8 cellular contexts compared by ENCODE assay signal in genomic region chr16:5097470-5098220, GRCh38. TPM values are rescaled to one million over a fixed set of nuclear protein-coding genes. Genes with fewer than 3 reads are reported as not detected.
DNase-seq lines count a peak whose midpoint lies in the region; ATAC-seq and TF ChIP-seq lines count a peak whose summit lies in the region.
"Not testable (repeated sequence)": the region's sequence is repeated elsewhere in the genome, so short reads cannot be mapped to it uniquely, and the experiment has no call there.

A gene with protein sequence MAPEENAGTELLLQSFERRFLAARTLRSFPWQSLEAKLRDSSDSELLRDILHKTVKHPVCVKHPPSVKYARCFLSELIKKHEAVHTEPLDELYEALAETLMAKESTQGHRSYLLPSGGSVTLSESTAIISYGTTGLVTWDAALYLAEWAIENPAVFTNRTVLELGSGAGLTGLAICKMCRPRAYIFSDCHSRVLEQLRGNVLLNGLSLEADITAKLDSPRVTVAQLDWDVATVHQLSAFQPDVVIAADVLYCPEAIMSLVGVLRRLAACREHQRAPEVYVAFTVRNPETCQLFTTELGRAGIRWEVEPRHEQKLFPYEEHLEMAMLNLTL (minus strand): TSS chr16:5097795. CDS start chr16:5097739, 56 bp downstream.

- not testable (repeated sequence) for H3K9me2 ChIP-seq in PC-9 (ENCODE audit: insufficient read depth)

- CTCF ChIA-PET in PC-9 (lab: Charles Lee): interaction anchor here (0.6 to 1.1 kb wide), 4 partner anchors 13 to 599 kb away, joined by 3 to 7 read pairs (median 4); partner anchors contain the start of gene SEC14L5

- peak within 1 kb of the TSS; percentile 97 for H3K27ac Mint-ChIP-seq in activated T-cell treated with anti-CD3 and anti-CD28 coated beads, Interleukin-2, amount 50 U/mL, for 24 hours

- not testable (repeated sequence) for H3K27ac ChIP-seq in PC-9
- peak within 1 kb of the TSS; percentile 44 for H3K27ac ChIP-seq in muscle layer of colon (ENCODE audit: low read depth, low read length)

- H3K36me3 ChIP-seq in PC-9 (ENCODE audit: low read depth); muscle layer of colon (ENCODE audit: insufficient read depth, low read length): not testable (repeated sequence)

- H2AFZ ChIP-seq in PC-9: peak within 1 kb of the TSS; percentile 66; the same call in 1 of the 2 replicates

- H3K27me3 ChIP-seq in PC-9 (ENCODE audit: insufficient read depth, low read depth); muscle layer of colon (ENCODE audit: control insufficient read depth in 1 of 2, insufficient read depth in 2 of 2, low read length in 2 of 2): not testable (repeated sequence)

- H3F3A ChIP-seq in PC-9 (ENCODE audit: insufficient read depth, low read depth): not testable (repeated sequence)

- not testable (repeated sequence) for H3K9me3 Mint-ChIP-seq in activated T-cell treated with anti-CD3 and anti-CD28 coated beads, Interleukin-2, amount 50 U/mL, for 24 hours

- not testable (repeated sequence) for H3K27me3 Mint-ChIP-seq in activated T-cell treated with anti-CD3 and anti-CD28 coated beads, Interleukin-2, amount 50 U/mL, for 24 hours

- H3K4me2 ChIP-seq in PC-9: peak within 1 kb of the TSS; percentile 81

- not testable (repeated sequence) for H4K20me1 ChIP-seq in PC-9 (ENCODE audit: insufficient read depth)

- not testable (repeated sequence) for H3K4me1 ChIP-seq in PC-9 (replicated peaks; ENCODE audit: insufficient read depth); muscle layer of colon (ENCODE audit: insufficient read depth, low read length)

- not testable (repeated sequence) for H3K9me3 ChIP-seq in PC-9 (ENCODE audit: insufficient read depth, low read depth); muscle layer of colon (ENCODE audit: low read length)

- POLR2A ChIA-PET in PC-9 (lab: Charles Lee; ENCODE audit: unreplicated experiment): interaction anchor here (0.5 to 0.8 kb wide), 9 partner anchors 140 to 1696 kb away, joined by 3 to 10 read pairs (median 4); partner anchors contain the start of genes ANKS3, DNAAF8, SEC14L5 and UBN1

- H3K4me3 Mint-ChIP-seq in activated T-cell treated with anti-CD3 and anti-CD28 coated beads, Interleukin-2, amount 50 U/mL, for 24 hours: peak within 1 kb of the TSS; percentile 90

- intact Hi-C loops in PC-9 (cut with micrococcal nuclease; ENCODE audit: unreplicated experiment): loop anchor here (5.0 to 10.0 kb wide), 4 partner anchors 140 to 593 kb away; partner anchors contain the start of gene SEC14L5

- H3K4me3 ChIP-seq in PC-9 (peak within 1 kb of the TSS; percentile 92), muscle layer of colon (ENCODE audit: low read depth in 1 of 2, low read length in 2 of 2) (peak within 1 kb of the TSS; percentile 54 to 55)

- peak; percentile 97 for ATAC-seq in GM21723 (IDR thresholded peaks at IDR 0.05; ENCODE audit: unreplicated experiment)
- peak; percentile 100 for ATAC-seq in esophagus mucosa

- H3K79me2 ChIP-seq in PC-9 (ENCODE audit: low read depth): not testable (repeated sequence)

- peaks cover 26% of the 10 kb centered on the region for H3K36me3 Mint-ChIP-seq in activated T-cell treated with anti-CD3 and anti-CD28 coated beads, Interleukin-2, amount 50 U/mL, for 24 hours (ENCODE audit: low read depth)

- TF ChIP-seq CTCF in PC-9 (conservative IDR thresholded peaks at IDR 0.05): not testable (repeated sequence)

- not testable (repeated sequence) for BruUV-seq in PC-9 (replicated peaks; lab: Mats Ljungman, UMichigan)

- DNase-seq in DMS 273 treated with DMSO at 0.1 percent for 48 hours (lab: John Stamatoyannopoulos, UW): peak; percentile 96
- DNase-seq in KG1 (lab: John Stamatoyannopoulos, UW): peak; percentile 83
- DNase-seq in PC-9: peak; percentile 96 to 100
- DNase-seq in activated T-cell treated with anti-CD3 and anti-CD28 coated beads, Interleukin-2, amount 50 U/mL, for 24 hours: peak; percentile 98
- peak; percentile 96 for DNase-seq in stimulated activated CD8-positive, alpha-beta memory T cell treated with anti-CD3 and anti-CD28 coated beads, Interleukin-4, amount 100 ng/mL, for 48 hours

- H3K9ac ChIP-seq in muscle layer of colon (ENCODE audit: low read length): not testable (repeated sequence)

- H3K4me1 Mint-ChIP-seq in activated T-cell treated with anti-CD3 and anti-CD28 coated beads, Interleukin-2, amount 50 U/mL, for 24 hours (ENCODE audit: low read depth): peaks cover 23% of the 10 kb centered on the region

RNA-seq across cellular contexts. Expression of the gene that starts here (rescaled TPM):
- total RNA-seq in PC-9 (2021) (10.4 TPM in 2 replicates), esophagus mucosa (9.0 TPM)
